3 cellular contexts compared by ENCODE assay signal in genomic region chr10:101759354-101760247, GRCh38.
TF ChIP-seq lines count a peak whose summit lies in the region.

No MANE protein-coding gene starts in this region.

TF ChIP-seq in SK-N-SH, 30 proteins besides CTCF, POLR2A, EP300 and RAD21 (continued from another document):
- TF ChIP-seq IRF3 (IDR thresholded peaks at IDR 0.05; ENCODE audit: low read depth, low read length): no peak
- no peak for TF ChIP-seq FOSL2 (IDR thresholded peaks at IDR 0.05; ENCODE audit: borderline replicate concordance, low read depth)
- TF ChIP-seq NRF1 (IDR thresholded peaks at IDR 0.05; ENCODE audit: low read depth, low read length): no peak
- TF ChIP-seq ZBTB33 (IDR thresholded peaks at IDR 0.05; ENCODE audit: borderline replicate concordance, low read depth): no peak
- no peak for TF ChIP-seq MXI1 (IDR thresholded peaks at IDR 0.05; ENCODE audit: low read depth, low read length)
- TF ChIP-seq MAX (IDR thresholded peaks at IDR 0.05; ENCODE audit: low read depth): no peak

TF ChIP-seq in SK-N-SH treated with all-trans-retinoic acid at 6 μM for 48 hours, 23 proteins besides CTCF, POLR2A, EP300 and RAD21:
- TF ChIP-seq TSHZ2 (CRISPR knock-in tag; IDR thresholded peaks at IDR 0.05) (no peak), ARNTL (CRISPR knock-in tag; IDR thresholded peaks at IDR 0.05; ENCODE audit: borderline replicate concordance, low read depth) (no peak), POU6F1 (CRISPR knock-in tag; IDR thresholded peaks at IDR 0.05; ENCODE audit: borderline replicate concordance, low read depth) (no peak), PATZ1 (CRISPR knock-in tag; IDR thresholded peaks at IDR 0.05; ENCODE audit: borderline replicate concordance) (no peak), ISL1 (CRISPR knock-in tag; IDR thresholded peaks at IDR 0.05) (no peak), ESRRG (CRISPR knock-in tag; IDR thresholded peaks at IDR 0.05) (no peak), SNAI2 (CRISPR knock-in tag; IDR thresholded peaks at IDR 0.05) (no peak), RARB (CRISPR knock-in tag; IDR thresholded peaks at IDR 0.05) (no peak), ZNF70 (CRISPR knock-in tag; IDR thresholded peaks at IDR 0.05) (no peak), PPARA (CRISPR knock-in tag; IDR thresholded peaks at IDR 0.05; ENCODE audit: borderline replicate concordance) (no peak), OSR1 (CRISPR knock-in tag; IDR thresholded peaks at IDR 0.05) (no peak), ZFP30 (CRISPR knock-in tag; IDR thresholded peaks at IDR 0.05) (no peak)

TF ChIP-seq in WTC11, 78 proteins besides CTCF, POLR2A, EP300 and RAD21:
- TF ChIP-seq ZMAT4 (CRISPR knock-in tag; IDR thresholded peaks at IDR 0.05) (no peak), ZNF263 (CRISPR knock-in tag; IDR thresholded peaks at IDR 0.05; ENCODE audit: low read depth) (no peak), FOXP4 (CRISPR knock-in tag; IDR thresholded peaks at IDR 0.05) (no peak), E2F1 (CRISPR knock-in tag; IDR thresholded peaks at IDR 0.05) (no peak), ZNF396 (CRISPR knock-in tag; IDR thresholded peaks at IDR 0.05; ENCODE audit: borderline replicate concordance) (no peak), NFATC4 (CRISPR knock-in tag; IDR thresholded peaks at IDR 0.05) (no peak), ZNF671 (CRISPR knock-in tag; IDR thresholded peaks at IDR 0.05) (no peak)
